In the genomic region with DNA sequence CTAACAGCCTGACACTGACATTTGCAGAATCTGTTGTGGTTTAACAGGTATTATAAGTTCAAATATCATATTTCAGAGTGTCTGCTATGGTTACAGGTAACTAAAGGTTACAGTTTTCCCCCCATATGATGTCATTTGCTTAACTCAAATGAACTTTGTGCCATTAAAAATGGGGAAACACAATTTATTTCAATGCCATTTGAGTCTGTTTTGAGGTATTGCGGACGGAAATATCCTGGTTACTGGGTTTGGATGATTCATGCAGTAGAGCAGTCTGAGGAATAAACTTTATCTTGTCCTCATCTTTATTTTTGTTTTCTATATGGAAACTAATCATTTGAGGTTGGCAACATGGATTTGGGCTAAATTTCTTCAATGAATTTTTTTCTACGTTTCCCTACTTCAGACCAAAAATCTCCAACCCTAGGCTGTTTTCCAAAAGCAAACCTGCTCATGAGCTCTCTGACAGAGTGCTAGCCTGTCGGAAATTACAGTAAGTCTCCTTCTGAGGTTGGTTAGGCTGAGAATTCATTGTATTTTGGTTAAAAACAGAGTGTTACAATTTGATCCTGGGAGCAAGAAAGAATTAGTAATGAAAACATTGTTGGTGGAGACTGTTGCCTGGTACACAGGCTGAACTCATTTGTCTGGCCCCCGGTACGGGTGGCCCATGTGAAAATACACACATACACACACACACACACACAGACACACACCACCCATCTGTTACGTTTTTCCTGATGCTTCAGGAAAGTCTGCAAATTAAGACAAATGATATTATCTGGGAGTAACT, we compare ENCODE assay signal across 12 cellular contexts.
"Had no signal": no experiment of that assay in that cellular context is flagged by ENCODE, and none has a peak within 500 bp of the region (broad histone marks: within the 10 kb centered on the region; RNA-seq: fewer than 3 reads in every experiment).

No MANE protein-coding gene starts in this region.

- H3K79me2 ChIP-seq: hepatocyte had no signal

- H2AFZ ChIP-seq: hepatocyte had no signal

- H3K4me2 ChIP-seq: hepatocyte had no signal

- DNase-seq: activated CD4-positive, alpha-beta T cell treated with anti-CD3 and anti-CD28 coated beads for 36 hours; activated CD8-positive, alpha-beta memory T cell treated with anti-CD3 and anti-CD28 coated beads for 24 hours; activated naive CD4-positive, alpha-beta T cell treated with Interleukin-2 at 50 U/mL for 16 hours; cerebellar nuclear complex; dermis blood vessel endothelial cell; kidney glomerular epithelial cell; ovary; stimulated activated CD4-positive, alpha-beta T cell treated with anti-CD3 and anti-CD28 coated beads, Interleukin-15, amount 100 ng/mL, for 24 hours; stimulated activated CD4-positive, alpha-beta T cell treated with anti-CD3 and anti-CD28 coated beads, Interleukin-4, amount 100 ng/mL, for 24 hours; T1000; WERI-Rb-1 had no signal

- H3K27ac ChIP-seq: hepatocyte, ovary, WERI-Rb-1 had no signal

- H3K36me3 ChIP-seq: ovary, WERI-Rb-1 had no signal

- H3K4me3 ChIP-seq: hepatocyte, ovary had no signal

- H3K9me3 ChIP-seq: ovary had no signal
